Comparison of ENCODE assay signal across 28 cellular contexts in the genomic region with DNA sequence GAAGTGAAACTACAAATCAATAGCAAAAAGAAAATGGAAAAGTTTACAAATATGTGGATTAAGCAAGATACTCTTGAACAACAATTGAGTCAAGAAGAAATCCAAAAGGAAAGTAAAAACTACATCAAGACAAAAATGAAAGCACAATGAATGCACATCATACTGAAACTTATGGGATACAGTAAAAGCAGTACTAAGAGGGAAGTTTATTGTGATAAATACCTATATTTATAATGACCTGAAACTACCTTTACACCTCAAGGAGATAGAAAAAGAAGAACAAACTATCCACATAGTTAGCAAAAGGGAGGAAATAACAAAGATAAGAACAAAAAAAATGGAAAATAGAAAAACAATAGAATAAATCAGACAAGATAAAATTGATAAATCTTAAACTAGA.
DNase-seq lines count a peak whose midpoint lies in the region; ATAC-seq, FAIRE-seq and TF ChIP-seq lines count a peak whose summit lies in the region.
"Had no signal": no experiment of that assay in that cellular context is flagged by ENCODE, and none has a peak within 500 bp of the region (broad histone marks: within the 10 kb centered on the region; RNA-seq: fewer than 3 reads in every experiment).

No MANE protein-coding gene starts in this region.

- no peaks in the 10 kb centered on the region for H4K20me1 ChIP-seq in GM12878 (ENCODE audit: control insufficient read depth, insufficient read depth)

- ATAC-seq in GM18870 (IDR thresholded peaks at IDR 0.05; ENCODE audit: unreplicated experiment) (peak; percentile 91), HG02852 (IDR thresholded peaks at IDR 0.05; ENCODE audit: unreplicated experiment) (peak; percentile 92), HG03175 (IDR thresholded peaks at IDR 0.05; ENCODE audit: unreplicated experiment) (peak; percentile 84), GM12878 (no peak), heart right ventricle (no peak), HG02798 (IDR thresholded peaks at IDR 0.05; ENCODE audit: poor library complexity, unreplicated experiment) (no peak)
- ATAC-seq: A549, Panc1 had no signal

- H3K27ac ChIP-seq in GM12878 (ENCODE audit: control insufficient read depth, insufficient read depth) (no peak overlapping the region), heart right ventricle (no peak overlapping the region)
- H3K27ac ChIP-seq: A549, KMS-11 had no signal

- no peak for TF ChIP-seq EP300 in GM12878 (IDR thresholded peaks at IDR 0.05; ENCODE audit: borderline replicate concordance in 1 of 2, control insufficient read depth in 1 of 2, low read depth in 2 of 2, low read length in 2 of 2)

- H3K4me1 ChIP-seq in GM12878 (ENCODE audit: control insufficient read depth, insufficient read depth, low read length) (no peaks in the 10 kb centered on the region), heart right ventricle (no peaks in the 10 kb centered on the region)
- H3K4me1 ChIP-seq: A549 had no signal

- no peaks in the 10 kb centered on the region for H3K4me1 Mint-ChIP-seq in T-helper 2 cell treated with Interferon-gamma antibody and Interleukin-4, amounts not matched to agents 5 μg/mL and 100 μg/mL, for 36 hours (ENCODE audit: low read depth)
- H3K4me1 Mint-ChIP-seq: B cell, CD14-positive monocyte had no signal

- H3K27me3 ChIP-seq in GM12878 (replicated peaks in 1 of 2; ENCODE audit: control insufficient read depth in 2 of 2, insufficient read depth in 2 of 2, low read length in 1 of 2) (no peaks in the 10 kb centered on the region), heart right ventricle (no peaks in the 10 kb centered on the region)

- peaks cover 7% of the 10 kb centered on the region for H3K9me3 Mint-ChIP-seq in T-helper 2 cell treated with Interferon-gamma antibody and Interleukin-4, amounts not matched to agents 5 μg/mL and 100 μg/mL, for 36 hours

- no peak overlapping the region for H3K4me3 Mint-ChIP-seq in T-helper 2 cell treated with Interferon-gamma antibody and Interleukin-4, amounts not matched to agents 5 μg/mL and 100 μg/mL, for 36 hours
- H3K4me3 Mint-ChIP-seq: B cell, CD14-positive monocyte had no signal

- TF ChIP-seq RAD21 in GM12878 (IDR thresholded peaks at IDR 0.05; ENCODE audit: insufficient read depth, low read depth, low read length): no peak

- no peak for TF ChIP-seq POLR2A in GM12878 (IDR thresholded peaks at IDR 0.05; ENCODE audit: low read depth, low read length)

- no peak overlapping the region for H2AFZ ChIP-seq in GM12878 (ENCODE audit: control insufficient read depth, low read depth, low read length)

- TF ChIP-seq CTCF in GM12878 (IDR thresholded peaks at IDR 0.05 in 2 of 3, conservative IDR thresholded peaks at IDR 0.05 in 1 of 3; ENCODE audit: control insufficient read depth in 2 of 3, extremely low read depth in 1 of 3, insufficient read depth in 1 of 3, low read depth in 3 of 3, low read length in 3 of 3) (no peak), heart right ventricle (IDR thresholded peaks at IDR 0.05) (no peak)

- no peaks in the 10 kb centered on the region for H3K27me3 Mint-ChIP-seq in T-helper 2 cell treated with Interferon-gamma antibody and Interleukin-4, amounts not matched to agents 5 μg/mL and 100 μg/mL, for 36 hours (ENCODE audit: low read depth)
- H3K27me3 Mint-ChIP-seq: B cell had no signal

- H3K27ac Mint-ChIP-seq in T-helper 2 cell treated with Interferon-gamma antibody and Interleukin-4, amounts not matched to agents 5 μg/mL and 100 μg/mL, for 36 hours: no peak overlapping the region
- H3K27ac Mint-ChIP-seq: B cell, CD14-positive monocyte had no signal

- FAIRE-seq in GM12878 (lab: Jason Lieb, UNC): no peak
- FAIRE-seq: A549, D721Med, GM19239, H54 had no signal

- H3K9me3 ChIP-seq in GM12878 (replicated peaks; ENCODE audit: control insufficient read depth, insufficient read depth, low read length) (no peaks in the 10 kb centered on the region), heart right ventricle (peaks cover 0 to 19% (median 0%) of the 10 kb centered on the region in 11 donors)
- H3K9me3 ChIP-seq: A549, SK-N-SH had no signal

- intact Hi-C loops in GM12878 (cut with micrococcal nuclease; ENCODE audit: unreplicated experiment) (no loop called here), heart right ventricle (cut with DNase I) (no loop called here)

- POLR2A ChIA-PET in GM12878 (lab: Charles Lee): no interaction called here

- H3K79me2 ChIP-seq in GM12878 (ENCODE audit: control insufficient read depth, insufficient read depth, low read length): no peaks in the 10 kb centered on the region

- H3K4me3 ChIP-seq in GM12878 (no peak overlapping the region), heart right ventricle (no peak overlapping the region)
- H3K4me3 ChIP-seq: A549 had no signal

- in situ Hi-C loops in GM12878 (cut with MboI): no loop called here
- in situ Hi-C loops in KBM-7 (cut with MboI; ENCODE audit: low pct_unique_long_range_greater_than_20kb, low sequenced_read_pairs): no loop called here

- RAD21 ChIA-PET in GM12878 (lab: Charles Lee; ENCODE audit: unreplicated experiment): no interaction called here

- no peak for DNase-seq in GM12878 (ENCODE audit: low read depth, low spot score)
- no peak for DNase-seq in heart right ventricle
- no peak for DNase-seq in T-helper 2 cell treated with Interferon-gamma antibody and Interleukin-4, amounts not matched to agents 5 μg/mL and 100 μg/mL, for 36 hours (ENCODE audit: low spot score)
- DNase-seq in KBM-7: no peak
- DNase-seq: DMS53, EL, GF-D8, NCI-H1105, NCI-H146, NCI-H2029 treated with DMSO at 0.1 percent for 48 hours, NCI-H226, NCI-H510A treated with DMSO at 0.1 percent for 48 hours, NCI-H774, SIG-M5, SK-N-SH, T-helper 2 cell had no signal

- SMC1A ChIA-PET in GM12878 (lab: Charles Lee; ENCODE audit: uncharacterized antibody, unreplicated experiment): no interaction called here

- H3K36me3 ChIP-seq in GM12878 (ENCODE audit: control insufficient read depth in 2 of 2, insufficient read depth in 2 of 2, low read length in 1 of 2) (no peaks in the 10 kb centered on the region), heart right ventricle (no peaks in the 10 kb centered on the region)

- no peak overlapping the region for H3K4me2 ChIP-seq in GM12878 (ENCODE audit: control insufficient read depth, insufficient read depth)
- H3K4me2 ChIP-seq: A549, KMS-11, SK-N-SH had no signal

- H3K9ac ChIP-seq in GM12878 (ENCODE audit: control insufficient read depth, insufficient read depth, low read length): no peak overlapping the region
- H3K9ac ChIP-seq: KMS-11, SK-N-SH had no signal

- no TSS peak for BruUV-seq in GM12878 (replicated peaks; lab: Mats Ljungman, UMichigan)

- no peaks in the 10 kb centered on the region for H3K36me3 Mint-ChIP-seq in T-helper 2 cell treated with Interferon-gamma antibody and Interleukin-4, amounts not matched to agents 5 μg/mL and 100 μg/mL, for 36 hours (ENCODE audit: low read depth)
- H3K36me3 Mint-ChIP-seq: CD14-positive monocyte had no signal

- CTCF ChIA-PET in GM12878 (lab: Yijun Ruan, JAX): no interaction called here

TF ChIP-seq in GM12878, 131 proteins besides CTCF, POLR2A, EP300 and RAD21 (continues in another document):
- TF ChIP-seq STAT1 (conservative IDR thresholded peaks at IDR 0.05) (no peak), RUNX3 (IDR thresholded peaks at IDR 0.05; ENCODE audit: low read length) (peak; percentile 32; the same call in 1 of the 2 replicates), KAT2A (conservative IDR thresholded peaks at IDR 0.05; ENCODE audit: control insufficient read depth, low read depth, low read length) (no peak), EGR1 (IDR thresholded peaks at IDR 0.05; ENCODE audit: borderline replicate concordance in 1 of 2, low read depth in 2 of 2, low read length in 2 of 2) (no peak), NRF1 (conservative IDR thresholded peaks at IDR 0.05; ENCODE audit: low read depth, low read length) (no peak), TAF1 (IDR thresholded peaks at IDR 0.05; ENCODE audit: borderline replicate concordance, low read depth, low read length) (no peak), FOXM1 (IDR thresholded peaks at IDR 0.05; ENCODE audit: low read depth, low read length) (peak; percentile 19; the same call in 1 of the 2 replicates), MAX (IDR thresholded peaks at IDR 0.05; ENCODE audit: low read depth, low read length) (no peak), IKZF2 (IDR thresholded peaks at IDR 0.05) (no peak), ZNF622 (IDR thresholded peaks at IDR 0.05) (no peak), CHD1 (IDR thresholded peaks at IDR 0.05; ENCODE audit: low read depth, low read length) (no peak)
- TF ChIP-seq, protein P1, sequence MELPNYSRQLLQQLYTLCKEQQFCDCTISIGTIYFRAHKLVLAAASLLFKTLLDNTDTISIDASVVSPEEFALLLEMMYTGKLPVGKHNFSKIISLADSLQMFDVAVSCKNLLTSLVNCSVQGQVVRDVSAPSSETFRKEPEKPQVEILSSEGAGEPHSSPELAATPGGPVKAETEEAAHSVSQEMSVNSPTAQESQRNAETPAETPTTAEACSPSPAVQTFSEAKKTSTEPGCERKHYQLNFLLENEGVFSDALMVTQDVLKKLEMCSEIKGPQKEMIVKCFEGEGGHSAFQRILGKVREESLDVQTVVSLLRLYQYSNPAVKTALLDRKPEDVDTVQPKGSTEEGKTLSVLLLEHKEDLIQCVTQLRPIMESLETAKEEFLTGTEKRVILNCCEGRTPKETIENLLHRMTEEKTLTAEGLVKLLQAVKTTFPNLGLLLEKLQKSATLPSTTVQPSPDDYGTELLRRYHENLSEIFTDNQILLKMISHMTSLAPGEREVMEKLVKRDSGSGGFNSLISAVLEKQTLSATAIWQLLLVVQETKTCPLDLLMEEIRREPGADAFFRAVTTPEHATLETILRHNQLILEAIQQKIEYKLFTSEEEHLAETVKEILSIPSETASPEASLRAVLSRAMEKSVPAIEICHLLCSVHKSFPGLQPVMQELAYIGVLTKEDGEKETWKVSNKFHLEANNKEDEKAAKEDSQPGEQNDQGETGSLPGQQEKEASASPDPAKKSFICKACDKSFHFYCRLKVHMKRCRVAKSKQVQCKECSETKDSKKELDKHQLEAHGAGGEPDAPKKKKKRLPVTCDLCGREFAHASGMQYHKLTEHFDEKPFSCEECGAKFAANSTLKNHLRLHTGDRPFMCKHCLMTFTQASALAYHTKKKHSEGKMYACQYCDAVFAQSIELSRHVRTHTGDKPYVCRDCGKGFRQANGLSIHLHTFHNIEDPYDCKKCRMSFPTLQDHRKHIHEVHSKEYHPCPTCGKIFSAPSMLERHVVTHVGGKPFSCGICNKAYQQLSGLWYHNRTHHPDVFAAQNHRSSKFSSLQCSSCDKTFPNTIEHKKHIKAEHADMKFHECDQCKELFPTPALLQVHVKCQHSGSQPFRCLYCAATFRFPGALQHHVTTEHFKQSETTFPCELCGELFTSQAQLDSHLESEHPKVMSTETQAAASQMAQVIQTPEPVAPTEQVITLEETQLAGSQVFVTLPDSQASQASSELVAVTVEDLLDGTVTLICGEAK (IDR thresholded peaks at IDR 0.05; ENCODE audit: borderline replicate concordance): no peak

Comparison
In these comparisons a context has a peak if more than half of its experiments do, and no peak if none do; other contexts are left out.
1. ATAC-seq: peak in GM18870 (single experiment), HG02852 (single experiment) and HG03175 (single experiment); none in GM12878 (single experiment), heart right ventricle (0 of 8) and HG02798 (single experiment).